ENCODE assay signal across 7 cellular contexts in the genomic region with DNA sequence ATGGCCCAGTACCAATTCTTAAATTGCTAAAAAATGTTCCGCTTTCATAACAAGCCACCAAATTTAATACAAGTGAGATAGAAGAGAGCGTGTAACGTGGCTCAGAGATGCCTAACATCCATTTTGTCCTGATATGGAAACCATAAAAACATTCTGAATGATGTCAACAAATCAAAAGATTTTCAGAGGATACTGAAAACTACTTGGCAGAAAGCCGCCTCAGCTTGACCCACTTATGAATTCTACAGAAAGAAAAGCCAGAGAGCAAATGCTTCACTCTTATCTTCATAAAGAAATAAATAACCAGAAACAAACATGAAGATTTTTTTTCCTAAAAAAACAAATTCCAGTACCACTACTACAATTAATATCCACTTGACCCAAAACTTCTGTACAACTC.
"Had no signal": no experiment of that assay in that cellular context is flagged by ENCODE, and none has a peak within 500 bp of the region (broad histone marks: within the 10 kb centered on the region; RNA-seq: fewer than 3 reads in every experiment).

No MANE protein-coding gene starts in this region.

- DNase-seq: IMR-90, KG1 had no signal

- FAIRE-seq: HepG2, HTR-8/SVneo, K562 had no signal

- H3K4me3 ChIP-seq: K562 had no signal

- H3K27ac ChIP-seq: HL-60, KMS-11 had no signal

- ATAC-seq: HepG2, K562 had no signal
